8 cellular contexts compared by ENCODE assay signal in the genomic region with DNA sequence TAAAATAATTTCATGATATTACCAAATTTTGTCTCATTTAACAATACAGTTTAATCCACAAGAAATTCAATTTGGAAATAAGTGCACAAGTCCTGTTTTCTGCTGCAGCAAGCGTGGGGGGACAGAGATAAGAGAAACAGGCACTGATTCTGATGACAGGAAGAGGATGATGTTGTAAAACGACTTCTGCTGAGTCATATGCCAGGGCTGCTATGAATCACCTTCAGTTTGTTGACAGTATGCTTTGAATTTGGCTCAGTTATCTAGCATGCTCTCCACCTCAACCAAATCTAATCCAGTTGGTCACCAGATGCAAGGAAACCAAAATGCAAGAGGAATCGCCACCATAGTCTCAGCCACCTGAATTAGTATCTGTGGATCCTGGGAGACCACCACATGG.
A peak's percentile ranks its signal among the peaks of the same experiment; 100 is the strongest.
DNase-seq lines count a peak whose midpoint lies in the region; ATAC-seq, FAIRE-seq and TF ChIP-seq lines count a peak whose summit lies in the region.
"Had no signal": no experiment of that assay in that cellular context is flagged by ENCODE, and none has a peak within 500 bp of the region (broad histone marks: within the 10 kb centered on the region; RNA-seq: fewer than 3 reads in every experiment).

No MANE protein-coding gene starts in this region.

- ATAC-seq in GM18519 (IDR thresholded peaks at IDR 0.05; ENCODE audit: low FRiP score, unreplicated experiment), result peak; percentile 80

- intact Hi-C loops in endothelial cell of umbilical vein (cut with micrococcal nuclease) (no loop called here), prostate gland (cut with DNase I) (no loop called here), sigmoid colon (cut with DNase I) (no loop called here)

- H3K36me3 Mint-ChIP-seq in type B pancreatic cell, result peaks cover 3% of the 10 kb centered on the region

- WGBS in prostate gland, result 38% methylated on average over 3 of the region's 3 CpGs
- WGBS in sigmoid colon, 2 donors, result 31 to 42% methylated on average over 3 of the region's 3 CpGs

- CTCF ChIA-PET in endothelial cell of umbilical vein (lab: Charles Lee), result no interaction called here

- DNase-seq in NCI-H146 treated with DMSO at 0.1 percent for 48 hours (lab: John Stamatoyannopoulos, UW; ENCODE audit: unreplicated experiment), result peak; percentile 52
- DNase-seq in endothelial cell of umbilical vein (ENCODE audit: low read depth, low spot score), result no peak
- peak; percentile 18 for DNase-seq in prostate gland (ENCODE audit: low spot score)
- DNase-seq in type B pancreatic cell (ENCODE audit: extremely low spot score, unreplicated experiment), result no peak
- DNase-seq in sigmoid colon, result no peak
- no peak for DNase-seq in activated CD4-positive, alpha-beta T cell treated with anti-CD3 and anti-CD28 coated beads for 1 hour
- DNase-seq: activated CD4-positive, alpha-beta T cell treated with anti-CD3 and anti-CD28 coated beads, Interleukin-2, amount 10 ng/mL, durations not matched to agents 7 days and 5 days had no signal

- H3K27ac ChIP-seq in endothelial cell of umbilical vein (ENCODE audit: insufficient read depth, low read depth, low read length) (no peak overlapping the region), prostate gland (no peak overlapping the region), sigmoid colon (no peak overlapping the region)

- H3K4me1 ChIP-seq in endothelial cell of umbilical vein (ENCODE audit: control insufficient read depth, extremely low read depth, insufficient read depth, low read length) (no peaks in the 10 kb centered on the region), prostate gland (replicated peaks) (no peaks in the 10 kb centered on the region), sigmoid colon (peaks cover 0 to 14% (median 0%) of the 10 kb centered on the region in 4 donors)

- TF ChIP-seq POLR2A in endothelial cell of umbilical vein (IDR thresholded peaks at IDR 0.05; ENCODE audit: low read depth, low read length) (no peak), prostate gland (IDR thresholded peaks at IDR 0.05) (no peak), sigmoid colon (IDR thresholded peaks at IDR 0.05) (no peak)

- H3K4me3 ChIP-seq in endothelial cell of umbilical vein (replicated peaks in 1 of 3; ENCODE audit: insufficient read depth in 1 of 3, low read depth in 1 of 3, low read length in 3 of 3) (no peak overlapping the region), prostate gland (no peak overlapping the region), sigmoid colon (no peak overlapping the region)

- no peak overlapping the region for H3K27ac Mint-ChIP-seq in type B pancreatic cell
- H3K27ac Mint-ChIP-seq: activated CD4-positive, alpha-beta T cell treated with anti-CD3 and anti-CD28 coated beads, Interleukin-2, amount 10 ng/mL, durations not matched to agents 7 days and 5 days had no signal

- no peak for TF ChIP-seq EP300 in sigmoid colon (IDR thresholded peaks at IDR 0.05)

- H3K4me3 Mint-ChIP-seq in type B pancreatic cell, result no peak overlapping the region
- H3K4me3 Mint-ChIP-seq: activated CD4-positive, alpha-beta T cell treated with anti-CD3 and anti-CD28 coated beads, Interleukin-2, amount 10 ng/mL, durations not matched to agents 7 days and 5 days had no signal

- H3K9me1 ChIP-seq in endothelial cell of umbilical vein (replicated peaks; ENCODE audit: control insufficient read depth, extremely low read depth, insufficient read depth, low read length), result no peaks in the 10 kb centered on the region

- H2AFZ ChIP-seq in endothelial cell of umbilical vein (ENCODE audit: low read depth, low read length), result no peak overlapping the region

- no peaks in the 10 kb centered on the region for H4K20me1 ChIP-seq in endothelial cell of umbilical vein (replicated peaks; ENCODE audit: control insufficient read depth, extremely low read depth, insufficient read depth, low read length)

- FAIRE-seq in endothelial cell of umbilical vein (lab: Jason Lieb, UNC), result no peak

- H3K79me2 ChIP-seq in endothelial cell of umbilical vein (ENCODE audit: control insufficient read depth, insufficient read depth, low read length), result no peaks in the 10 kb centered on the region

- POLR2A ChIA-PET in endothelial cell of umbilical vein (lab: Charles Lee), result no interaction called here

- H3K36me3 ChIP-seq in endothelial cell of umbilical vein (ENCODE audit: control insufficient read depth in 2 of 2, extremely low read depth in 1 of 2, insufficient read depth in 2 of 2, low read length in 2 of 2) (no peaks in the 10 kb centered on the region), prostate gland (no peaks in the 10 kb centered on the region), sigmoid colon (no peaks in the 10 kb centered on the region)

- H3K4me2 ChIP-seq in endothelial cell of umbilical vein (ENCODE audit: insufficient read depth, low read length), result no peak overlapping the region

- H3K4me1 Mint-ChIP-seq in type B pancreatic cell (ENCODE audit: unreplicated experiment), result peaks cover 4% of the 10 kb centered on the region
- H3K4me1 Mint-ChIP-seq: activated CD4-positive, alpha-beta T cell treated with anti-CD3 and anti-CD28 coated beads, Interleukin-2, amount 10 ng/mL, durations not matched to agents 7 days and 5 days had no signal

- no TSS peak for BruUV-seq in endothelial cell of umbilical vein (replicated peaks; lab: Mats Ljungman, UMichigan)

- H3K9ac ChIP-seq in endothelial cell of umbilical vein (replicated peaks; ENCODE audit: extremely low read depth, insufficient read depth, low read length), result no peak overlapping the region

- H3K27me3 ChIP-seq in endothelial cell of umbilical vein (ENCODE audit: control insufficient read depth in 2 of 2, insufficient read depth in 2 of 2, low read length in 2 of 2), result no peaks in the 10 kb centered on the region
- no peaks in the 10 kb centered on the region for H3K27me3 ChIP-seq in prostate gland (replicated peaks; ENCODE audit: insufficient read depth)
- no peaks in the 10 kb centered on the region for H3K27me3 ChIP-seq in sigmoid colon

- TF ChIP-seq CTCF in endothelial cell of umbilical vein (IDR thresholded peaks at IDR 0.05; ENCODE audit: extremely low read depth in 1 of 2, insufficient read depth in 1 of 2, low read depth in 1 of 2, low read length in 2 of 2) (no peak), prostate gland (IDR thresholded peaks at IDR 0.05) (no peak), type B pancreatic cell (conservative IDR thresholded peaks at IDR 0.05) (no peak), sigmoid colon (IDR thresholded peaks at IDR 0.05) (no peak)

- dilution Hi-C loops in endothelial cell of umbilical vein (cut with MboI; ENCODE audit: extremely low pct_ligation_motif_present, low sequenced_read_pairs), result no loop called here

- H3K9me3 ChIP-seq in endothelial cell of umbilical vein (replicated peaks; ENCODE audit: control insufficient read depth, insufficient read depth, low read length) (no peaks in the 10 kb centered on the region), prostate gland (no peaks in the 10 kb centered on the region), sigmoid colon (no peaks in the 10 kb centered on the region)

- peaks cover 7% of the 10 kb centered on the region for H3K27me3 Mint-ChIP-seq in type B pancreatic cell
- H3K27me3 Mint-ChIP-seq: activated CD4-positive, alpha-beta T cell treated with anti-CD3 and anti-CD28 coated beads, Interleukin-2, amount 10 ng/mL, durations not matched to agents 7 days and 5 days had no signal

- no peaks in the 10 kb centered on the region for H3K9me3 Mint-ChIP-seq in type B pancreatic cell

TF ChIP-seq in endothelial cell of umbilical vein, 7 proteins besides CTCF, POLR2A, EP300 and RAD21:
- TF ChIP-seq EZH2 (IDR thresholded peaks at IDR 0.05; ENCODE audit: borderline replicate concordance, low read depth, low read length, severe bottlenecking) (no peak), JUN (IDR thresholded peaks at IDR 0.05; ENCODE audit: borderline replicate concordance, insufficient read depth, insufficient read length, low read depth) (peak; percentile 14)

Comparison
In these comparisons a context has a peak if more than half of its experiments do, and no peak if none do; other contexts are left out.
1. DNase-seq: peak in NCI-H146 treated with DMSO at 0.1 percent for 48 hours (single experiment) and prostate gland (single experiment); none in endothelial cell of umbilical vein (single experiment), type B pancreatic cell (single experiment), sigmoid colon (single experiment) and activated CD4-positive, alpha-beta T cell treated with anti-CD3 and anti-CD28 coated beads for 1 hour (single experiment).